ENCODE assay signal across 23 cellular contexts in genomic region chr19:24062222-24062621, GRCh38. TPM values are rescaled to one million over a fixed set of nuclear protein-coding genes. Genes with fewer than 3 reads are reported as not detected.
DNase-seq lines count a peak whose midpoint lies in the region; ATAC-seq lines count a peak whose summit lies in the region.
"Had no signal": no experiment of that assay in that cellular context is flagged by ENCODE, and none has a peak within 500 bp of the region (broad histone marks: within the 10 kb centered on the region; RNA-seq: fewer than 3 reads in every experiment).

No MANE protein-coding gene starts in this region.

- no peaks in the 10 kb centered on the region for H3F3A ChIP-seq in GM23248 (ENCODE audit: insufficient read depth)

- H3K4me3 Mint-ChIP-seq in activated T-cell treated with anti-CD3 and anti-CD28 coated beads, Interleukin-2, amount 50 U/mL, for 72 hours, result no peak overlapping the region
- no peak overlapping the region for H3K4me3 Mint-ChIP-seq in activated naive CD8-positive, alpha-beta T cell
- H3K4me3 Mint-ChIP-seq: activated T-helper 1 cell treated with anti-CD3 and anti-CD28 coated beads, Interleukin-12 subunit alpha, Interleukin-12 subunit beta, Interleukin-2, Interleukin-4 antibody, amounts not matched to agents 30 ng/mL and 10 ng/mL and 1 ng/mL, durations not matched to agents 14 hours and 24 hours and 36 hours; CD4-positive, alpha-beta memory T cell; HFFc6; T-helper 1 cell treated with Interleukin-12 subunit alpha and Interleukin-12 subunit beta and Interleukin-4 antibody, amounts not matched to agents 30 μg/mL and 1 μg/mL, for 36 hours; type B pancreatic cell had no signal

- in situ Hi-C loops in GM23248 (cut with MboI), result no loop called here

- H3K27me3 Mint-ChIP-seq in activated T-cell treated with anti-CD3 and anti-CD28 coated beads, Interleukin-2, amount 50 U/mL, for 72 hours (ENCODE audit: low read depth), result no peaks in the 10 kb centered on the region
- H3K27me3 Mint-ChIP-seq in activated naive CD8-positive, alpha-beta T cell, result no peaks in the 10 kb centered on the region
- H3K27me3 Mint-ChIP-seq: CD4-positive, alpha-beta memory T cell; type B pancreatic cell had no signal

- H3K27me3 ChIP-seq in GM23248 (replicated peaks; ENCODE audit: insufficient read depth), result no peaks in the 10 kb centered on the region
- H3K27me3 ChIP-seq: brain microvascular endothelial cell, colonic mucosa, MG63, SJCRH30 had no signal

- no peaks in the 10 kb centered on the region for H3K9me3 ChIP-seq in GM23248 (ENCODE audit: low read depth)
- H3K9me3 ChIP-seq: colonic mucosa, MG63, prostate gland, SJCRH30 had no signal

- no peak overlapping the region for H3K27ac ChIP-seq in GM23248
- H3K27ac ChIP-seq: brain microvascular endothelial cell, colonic mucosa, prostate gland, SJCRH30, skin epidermis had no signal

- no peak overlapping the region for H3K4me3 ChIP-seq in GM23248
- H3K4me3 ChIP-seq: colonic mucosa, MG63, prostate gland, SJCRH30, skin epidermis had no signal

- H3K4me1 ChIP-seq in GM23248 (ENCODE audit: insufficient read depth), result no peaks in the 10 kb centered on the region
- H3K4me1 ChIP-seq: colonic mucosa, prostate gland, SJCRH30 had no signal

- peaks cover 20 to 26% of the 10 kb centered on the region in 2 donors for H3K36me3 Mint-ChIP-seq in activated T-cell treated with anti-CD3 and anti-CD28 coated beads, Interleukin-2, amount 50 U/mL, for 72 hours (ENCODE audit: insufficient read depth in 2 of 2)
- peaks cover 15% of the 10 kb centered on the region for H3K36me3 Mint-ChIP-seq in activated naive CD8-positive, alpha-beta T cell

- peak overlapping the region; percentile 52 for H3K27ac Mint-ChIP-seq in activated T-cell treated with anti-CD3 and anti-CD28 coated beads, Interleukin-2, amount 50 U/mL, for 72 hours
- H3K27ac Mint-ChIP-seq in activated naive CD8-positive, alpha-beta T cell, result peak overlapping the region; percentile 9
- H3K27ac Mint-ChIP-seq: activated T-helper 1 cell treated with anti-CD3 and anti-CD28 coated beads, Interleukin-12 subunit alpha, Interleukin-12 subunit beta, Interleukin-2, Interleukin-4 antibody, amounts not matched to agents 30 ng/mL and 10 ng/mL and 1 ng/mL, durations not matched to agents 14 hours and 24 hours and 36 hours; HFFc6; T-helper 1 cell treated with Interleukin-12 subunit alpha and Interleukin-12 subunit beta and Interleukin-4 antibody, amounts not matched to agents 30 μg/mL and 1 μg/mL, for 36 hours; type B pancreatic cell had no signal

- peak; percentile 50 to 72 for ATAC-seq in activated T-cell treated with anti-CD3 and anti-CD28 coated beads, Interleukin-2, amount 50 U/mL, for 72 hours (replicated peaks in 1 of 2)
- ATAC-seq in stimulated activated naive CD8-positive, alpha-beta T cell treated with anti-CD3 and anti-CD28 coated beads, Interleukin-15, Interleukin-2, amounts not matched to agents 100 U/mL and 50 U/mL, for 24 hours, result peak; percentile 64

- H2AFZ ChIP-seq in GM23248, result no peak overlapping the region

- no peak overlapping the region for H3K4me2 ChIP-seq in GM23248 (ENCODE audit: unreplicated experiment)

- intact Hi-C loops in posterior vena cava (cut with DNase I), result no loop called here

- H3K36me3 ChIP-seq in GM23248 (ENCODE audit: low read depth), result no peaks in the 10 kb centered on the region
- H3K36me3 ChIP-seq: MG63 had no signal

- no peaks in the 10 kb centered on the region for H3K9me2 ChIP-seq in GM23248 (ENCODE audit: insufficient read depth)

- H4K20me1 ChIP-seq in GM23248 (ENCODE audit: insufficient read depth), result no peaks in the 10 kb centered on the region

- no peak for DNase-seq in activated T-cell treated with anti-CD3 and anti-CD28 coated beads, Interleukin-2, amount 50 U/mL, for 72 hours
- DNase-seq in activated T-cell treated with anti-CD3 and anti-CD28 coated beads, Interleukin-2, amount 50 U/mL, for 48 hours, result no peak
- peak; percentile 26 for DNase-seq in GM23248
- DNase-seq in stimulated activated naive CD8-positive, alpha-beta T cell treated with anti-CD3 and anti-CD28 coated beads, Interleukin-15, Interleukin-2, amounts not matched to agents 100 U/mL and 50 U/mL, for 24 hours, result no peak
- DNase-seq in posterior vena cava (ENCODE audit: low spot score), result no peak
- DNase-seq in inferior parietal cortex (ENCODE audit: extremely low spot score), result no peak
- no peak for DNase-seq in Kasumi-1 (lab: John Stamatoyannopoulos, UW)
- DNase-seq: activated CD4-positive, alpha-beta T cell treated with anti-CD3 and anti-CD28 coated beads, Interleukin-2, amount 50 U/mL, for 48 hours; brain microvascular endothelial cell; CD4-positive, alpha-beta memory T cell; colonic mucosa; DMS153; HFFc6; MG63; NCI-H1436; NCI-H82; SJCRH30 had no signal

- H3K79me2 ChIP-seq in GM23248 (ENCODE audit: insufficient read depth), result no peaks in the 10 kb centered on the region

- H3K9me3 Mint-ChIP-seq in activated T-cell treated with anti-CD3 and anti-CD28 coated beads, Interleukin-2, amount 50 U/mL, for 72 hours, result no peaks in the 10 kb centered on the region
- no peaks in the 10 kb centered on the region for H3K9me3 Mint-ChIP-seq in activated naive CD8-positive, alpha-beta T cell (ENCODE audit: low read depth)
- H3K9me3 Mint-ChIP-seq: CD4-positive, alpha-beta memory T cell; HFFc6; type B pancreatic cell had no signal

- no peak overlapping the region for H3K9ac ChIP-seq in GM23248

- peaks cover 23% of the 10 kb centered on the region for H3K4me1 Mint-ChIP-seq in activated T-cell treated with anti-CD3 and anti-CD28 coated beads, Interleukin-2, amount 50 U/mL, for 72 hours (ENCODE audit: low read depth)
- H3K4me1 Mint-ChIP-seq in activated naive CD8-positive, alpha-beta T cell (ENCODE audit: low read depth), result no peaks in the 10 kb centered on the region

RNA-seq across cellular contexts. Expression of gene ZNF254, which starts 24.8 kb away (rescaled TPM):
- total RNA-seq in activated T-cell treated with anti-CD3 and anti-CD28 coated beads, Interleukin-2, amount 50 U/mL, for 72 hours, result 10 to 100 TPM; 13.3 to 14.9 TPM
- 4.2 and 4.5 TPM in 2 replicates for total RNA-seq in GM23248 (2014; rRNA removed; shearing (Covaris generic))
- 3.2 and 4.0 TPM in 2 replicates for polyA plus RNA-seq in GM23248 (2016; fragmentation: Nextera tagmentation; extraction: Ambion mirVana)
- 10 to 100 TPM; 12.8 to 14.1 TPM for total RNA-seq in posterior vena cava
